In genomic region chr1:66058558-66058957, GRCh38 we compare ENCODE assay signal across 31 cellular contexts.
"Had no signal": no experiment of that assay in that cellular context is flagged by ENCODE, and none has a peak within 500 bp of the region (broad histone marks: within the 10 kb centered on the region; RNA-seq: fewer than 3 reads in every experiment).

No MANE protein-coding gene starts in this region.

- H3K9me3 ChIP-seq: adrenal gland, ascending aorta, breast epithelium had no signal

- H3K27ac ChIP-seq: adrenal gland, ascending aorta, body of pancreas, brain microvascular endothelial cell, breast epithelium, cardiac muscle cell had no signal

- H3K36me3 ChIP-seq: adrenal gland, ascending aorta, brain microvascular endothelial cell, breast epithelium, cardiac muscle cell had no signal

- DNase-seq: activated effector memory CD4-positive, alpha-beta T cell treated with anti-CD3 and anti-CD28 coated beads, Interleukin-2, amount 50 U/mL, for 16 hours; activated effector memory CD4-positive, alpha-beta T cell treated with Interleukin-2 at 50 U/mL for 16 hours; activated gamma-delta T cell; activated gamma-delta T cell treated with Interleukin-2 at 50 U/mL for 16 hours; activated naive CD4-positive, alpha-beta T cell; activated naive CD4-positive, alpha-beta T cell treated with anti-CD3 and anti-CD28 coated beads for 36 hours; activated naive CD4-positive, alpha-beta T cell treated with anti-CD3 and anti-CD28 coated beads, Interleukin-2, amount 10 ng/mL, durations not matched to agents 7 days and 5 days; activated naive CD4-positive, alpha-beta T cell treated with anti-CD3 and anti-CD28 coated beads, Interleukin-2, amount 50 U/mL, for 16 hours; activated naive CD4-positive, alpha-beta T cell treated with Interleukin-2 at 50 U/mL for 16 hours; activated naive CD8-positive, alpha-beta T cell treated with anti-CD3 and anti-CD28 coated beads for 36 hours; activated naive CD8-positive, alpha-beta T cell treated with anti-CD3 and anti-CD28 coated beads, Interleukin-2, amount 10 ng/mL, durations not matched to agents 7 days and 5 days; activated naive CD8-positive, alpha-beta T cell treated with anti-CD3 and anti-CD28 coated beads, Interleukin-2, amount 50 U/mL, for 24 hours; activated T-cell treated with anti-CD3 and anti-CD28 coated beads, Interleukin-2, amount 50 U/mL, for 1 hour; activated T-cell treated with anti-CD3 and anti-CD28 coated beads, Interleukin-2, amount 50 U/mL, for 24 hours; activated T-cell treated with anti-CD3 and anti-CD28 coated beads, Interleukin-2, amount 50 U/mL, for 4 hours; activated T-cell treated with anti-CD3 and anti-CD28 coated beads, Interleukin-2, amount 50 U/mL, for 48 hours; activated T-cell treated with anti-CD3 and anti-CD28 coated beads, Interleukin-2, amount 50 U/mL, for 72 hours; adrenal gland; amniotic stem cell; amygdala; anterior cingulate cortex; body of pancreas; brain microvascular endothelial cell; caudate nucleus; central memory CD4-positive, alpha-beta T cell; cerebellar nuclear complex had no signal

- H3K4me3 ChIP-seq: adrenal gland, ascending aorta, body of pancreas, breast epithelium, cardiac muscle cell had no signal

- H3K4me1 ChIP-seq: adrenal gland, ascending aorta, body of pancreas, breast epithelium had no signal

- H3K27me3 ChIP-seq: ascending aorta, body of pancreas, brain microvascular endothelial cell, breast epithelium, cardiac muscle cell had no signal

- ATAC-seq: activated naive CD4-positive, alpha-beta T cell treated with anti-CD3 and anti-CD28 coated beads, Interleukin-2, amount 50 U/mL, for 72 hours; activated naive CD8-positive, alpha-beta T cell treated with anti-CD3 and anti-CD28 coated beads, Interleukin-2, amount 50 U/mL, for 24 hours; activated T-cell treated with anti-CD3 and anti-CD28 coated beads, Interleukin-2, amount 50 U/mL, for 4 hours; activated T-cell treated with anti-CD3 and anti-CD28 coated beads, Interleukin-2, amount 50 U/mL, for 72 hours; activated T-helper 17 cell treated with anti-CD3 and anti-CD28 coated beads, Interleukin-2, amount 50 U/mL, for 72 hours; body of pancreas had no signal
